ENCODE assay signal across 16 cellular contexts in genomic region chr2:109341363-109341762, GRCh38.
"Had no signal": no experiment of that assay in that cellular context is flagged by ENCODE, and none has a peak within 500 bp of the region (broad histone marks: within the 10 kb centered on the region; RNA-seq: fewer than 3 reads in every experiment).

No MANE protein-coding gene starts in this region.

- H3K4me1 ChIP-seq: gastroesophageal sphincter, stomach had no signal

- H3K27me3 ChIP-seq: ascending aorta, gastroesophageal sphincter, stomach had no signal

- H3K9me3 ChIP-seq: ascending aorta, gastroesophageal sphincter, stomach, thoracic aorta had no signal

- H3K27me3 Mint-ChIP-seq: activated B cell treated with CpG ODN at 0.5 μM for 24 hours had no signal

- H3K9ac ChIP-seq: parathyroid adenoma had no signal

- H3K79me2 ChIP-seq: parathyroid adenoma had no signal

- H3K36me3 ChIP-seq: ascending aorta, gastroesophageal sphincter, stomach, thoracic aorta had no signal

- H3K27ac ChIP-seq: ascending aorta, gastroesophageal sphincter, parathyroid adenoma, skin epidermis, stomach, thoracic aorta had no signal

- H3K4me3 ChIP-seq: ascending aorta, gastroesophageal sphincter, skin epidermis, stomach, thoracic aorta had no signal

- H3K9me3 Mint-ChIP-seq: activated B cell treated with CpG ODN at 0.5 μM for 24 hours; neural crest cell; T-helper 1 cell treated with Interleukin-12 subunit alpha and Interleukin-12 subunit beta and Interleukin-4 antibody, amounts not matched to agents 30 μg/mL and 1 μg/mL, for 36 hours had no signal

- DNase-seq: activated B cell treated with CpG ODN at 0.5 μM for 24 hours; activated CD4-positive, alpha-beta T cell treated with anti-CD3 and anti-CD28 coated beads, Interleukin-2, amount 50 U/mL, for 1 hour; activated effector memory CD4-positive, alpha-beta T cell treated with anti-CD3 and anti-CD28 coated beads, Interleukin-2, amount 50 U/mL, for 16 hours; effector CD4-positive, alpha-beta T cell; kidney; left ventricle myocardium superior; retina; stimulated activated CD4-positive, alpha-beta T cell treated with anti-CD3 and anti-CD28 coated beads, Interleukin-4, amount 100 ng/mL, for 4 hours; stomach had no signal

- ATAC-seq: gastroesophageal sphincter, left ventricle myocardium superior had no signal

- H2AFZ ChIP-seq: parathyroid adenoma had no signal

- H3K4me3 Mint-ChIP-seq: activated B cell treated with CpG ODN at 0.5 μM for 24 hours; neural crest cell; T-helper 1 cell treated with Interleukin-12 subunit alpha and Interleukin-12 subunit beta and Interleukin-4 antibody, amounts not matched to agents 30 μg/mL and 1 μg/mL, for 36 hours had no signal

- H3K27ac Mint-ChIP-seq: activated B cell treated with CpG ODN at 0.5 μM for 24 hours; T-helper 1 cell treated with Interleukin-12 subunit alpha and Interleukin-12 subunit beta and Interleukin-4 antibody, amounts not matched to agents 30 μg/mL and 1 μg/mL, for 36 hours had no signal
